In the genomic region with DNA sequence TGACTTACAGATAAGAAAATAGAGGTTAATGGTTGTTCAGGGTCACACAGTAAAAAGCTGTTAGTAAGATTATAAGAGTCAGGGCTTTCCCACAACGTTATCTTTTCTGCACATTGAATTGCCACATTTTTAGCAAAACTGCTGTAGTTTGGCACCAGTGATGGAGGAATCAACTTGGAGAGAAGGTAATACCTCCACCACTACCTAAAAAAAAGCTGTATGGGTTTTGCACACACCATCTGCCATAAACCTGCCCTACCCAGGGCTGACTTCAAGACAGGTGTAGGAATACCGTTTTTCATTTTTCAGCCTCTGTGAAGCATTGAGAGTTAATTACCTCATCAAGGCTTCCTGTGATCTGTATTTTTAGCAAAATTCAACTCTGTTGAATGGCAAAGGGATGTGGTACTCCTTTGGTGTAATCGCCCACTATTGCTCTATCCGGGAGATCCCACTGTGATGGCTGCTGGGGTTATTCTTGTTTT, we compare ENCODE assay signal across 1 cellular context.
TF ChIP-seq lines count a peak whose summit lies in the region.

No MANE protein-coding gene starts in this region.

TF ChIP-seq in GM12878, 131 proteins besides CTCF, POLR2A, EP300 and RAD21 (continued from another document):
- TF ChIP-seq NFYA (IDR thresholded peaks at IDR 0.05; ENCODE audit: borderline replicate concordance, low read depth, low read length) (no peak), TCF7 (IDR thresholded peaks at IDR 0.05; ENCODE audit: borderline replicate concordance) (no peak), SMARCA5 (IDR thresholded peaks at IDR 0.05) (no peak)
